In genomic region chr21:43161826-43162707, GRCh38 we compare ENCODE assay signal across 20 cellular contexts. TPM values are rescaled to one million over a fixed set of nuclear protein-coding genes. Genes with fewer than 3 reads are reported as not detected.
"Had no signal": no experiment of that assay in that cellular context is flagged by ENCODE, and none has a peak within 500 bp of the region (broad histone marks: within the 10 kb centered on the region; RNA-seq: fewer than 3 reads in every experiment).

No MANE protein-coding gene starts in this region.

RNA-seq across cellular contexts. Expression of gene CRYAA, which starts 6.7 kb away (rescaled TPM):
- total RNA-seq: gastroesophageal sphincter; heart left ventricle; hepatocyte; kidney; left lobe of liver; lung microvascular endothelial cell; mesothelial cell of epicardium; mucosa of descending colon; natural killer cell treated with Interleukin-12 subunit alpha and Interleukin-12 subunit beta and Interleukin-15 and Interleukin-18, amount 100 ng/mL, for 72 hours; neural crest cell; omental fat pad; pancreas; posterior vena cava; pulmonary artery endothelial cell; spleen; thoracic aorta; tibial nerve; upper lobe of left lung; uterus had no signal
- polyA plus RNA-seq: esophagus, heart left ventricle, hepatocyte, pancreas, spleen had no signal
